In the genomic region with DNA sequence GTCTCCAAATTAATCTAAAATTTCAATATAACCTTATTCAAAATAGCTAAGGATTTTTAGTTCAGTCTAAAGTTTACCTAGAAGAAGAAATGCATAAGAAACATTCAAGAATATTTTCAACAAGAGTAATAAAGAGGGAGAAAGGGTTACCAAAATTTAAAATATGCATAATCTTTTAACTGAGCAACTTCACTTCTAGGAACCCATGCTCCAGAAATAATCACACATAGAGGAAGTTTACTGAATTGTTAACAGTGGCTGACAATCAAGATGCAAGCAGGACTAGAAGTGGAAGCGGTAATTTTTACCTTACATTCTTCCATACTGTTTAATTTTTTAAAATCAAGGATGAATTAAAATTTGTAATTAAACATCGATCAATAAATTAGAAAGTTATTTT, we compare ENCODE assay signal across 9 cellular contexts. TPM values are rescaled to one million over a fixed set of nuclear protein-coding genes. Genes with fewer than 3 reads are reported as not detected.
DNase-seq lines count a peak whose midpoint lies in the region; ATAC-seq and TF ChIP-seq lines count a peak whose summit lies in the region.
"Had no signal": no experiment of that assay in that cellular context is flagged by ENCODE, and none has a peak within 500 bp of the region (broad histone marks: within the 10 kb centered on the region; RNA-seq: fewer than 3 reads in every experiment).

No MANE protein-coding gene starts in this region.

- H3K9me3 ChIP-seq in SJCRH30 (replicated peaks): no peaks in the 10 kb centered on the region
- H3K9me3 ChIP-seq in esophagus muscularis mucosa: no peaks in the 10 kb centered on the region
- H3K9me3 ChIP-seq in skeletal muscle tissue (ENCODE audit: control insufficient read depth in 3 of 3, low read length in 3 of 3): no peaks in the 10 kb centered on the region

- H3K4me1 ChIP-seq in SJCRH30 (peaks cover 20% of the 10 kb centered on the region), esophagus muscularis mucosa (peaks cover 14 to 62% (median 54%) of the 10 kb centered on the region in 4 donors), skeletal muscle tissue (ENCODE audit: control insufficient read depth in 3 of 3, insufficient read depth in 3 of 3, low read length in 3 of 3) (peaks cover 8 to 19% (median 12%) of the 10 kb centered on the region in 3 donors)

- ATAC-seq in GM18498 (IDR thresholded peaks at IDR 0.05; ENCODE audit: unreplicated experiment) (no peak), HG03135 (IDR thresholded peaks at IDR 0.05; ENCODE audit: unreplicated experiment) (no peak)

- H3K27me3 ChIP-seq in SJCRH30 (no peaks in the 10 kb centered on the region), esophagus muscularis mucosa (no peaks in the 10 kb centered on the region), skeletal muscle tissue (ENCODE audit: control insufficient read depth in 3 of 3, insufficient read depth in 3 of 3, low read length in 3 of 3) (no peaks in the 10 kb centered on the region)

- H3K9ac ChIP-seq in skeletal muscle tissue (ENCODE audit: low read depth in 1 of 3, low read length in 3 of 3): peak overlapping the region; percentile 97 to 98 (median 97)

- no peak for TF ChIP-seq EP300 in esophagus muscularis mucosa (IDR thresholded peaks at IDR 0.05)

- peak; percentile 18 for DNase-seq in DMS 273 (lab: John Stamatoyannopoulos, UW; ENCODE audit: unreplicated experiment)
- DNase-seq in DMS 273 treated with DMSO at 0.1 percent for 48 hours (lab: John Stamatoyannopoulos, UW): no peak
- DNase-seq in SJCRH30: no peak
- no peak for DNase-seq in esophagus muscularis mucosa (ENCODE audit: extremely low spot score)
- DNase-seq in NCI-H1105 (lab: John Stamatoyannopoulos, UW): no peak
- DNase-seq: NCI-H1092 had no signal

- H3K4me3 ChIP-seq in SJCRH30 (peak overlapping the region; percentile 93), esophagus muscularis mucosa (peak overlapping the region; percentile 88 to 94 (median 90)), skeletal muscle tissue (ENCODE audit: low read length in 3 of 3) (peak overlapping the region; percentile 1 to 95 (median 90))

- H3K27ac ChIP-seq in SJCRH30 (no peak overlapping the region), esophagus muscularis mucosa (replicated peaks in 1 of 4) (peak overlapping the region; percentile 98 to 99 (median 98)), skeletal muscle tissue (ENCODE audit: low read depth, low read length) (peak overlapping the region; percentile 93)

- 0 out of 2 replicates have a peak, but pooled peaks cover 3% of the 10 kb centered on the region for H3K36me3 ChIP-seq in SJCRH30
- peaks cover 0 to 8% (median 0%) of the 10 kb centered on the region in 4 donors for H3K36me3 ChIP-seq in esophagus muscularis mucosa
- no peaks in the 10 kb centered on the region for H3K36me3 ChIP-seq in skeletal muscle tissue (ENCODE audit: control insufficient read depth in 3 of 3, insufficient read depth in 3 of 3, low read length in 3 of 3)

- WGBS in esophagus muscularis mucosa: 17% methylated on average over 2 of the region's 2 CpGs

- no peak for TF ChIP-seq CTCF in esophagus muscularis mucosa (IDR thresholded peaks at IDR 0.05)

- intact Hi-C loops in esophagus muscularis mucosa (cut with DNase I): no loop called here

- TF ChIP-seq POLR2A in esophagus muscularis mucosa (IDR thresholded peaks at IDR 0.05; ENCODE audit: low read depth): no peak

RNA-seq across cellular contexts. Expression of a gene that starts 1.9 kb away (rescaled TPM):
- total RNA-seq in SJCRH30 (2014; rRNA removed; shearing (Covaris generic)): 58.0 and 67.1 TPM in 2 replicates
- total RNA-seq in esophagus muscularis mucosa (100 to 1,000 TPM; 133 to 211 (median 170) TPM), skeletal muscle tissue (94.5 TPM)
